1 cellular context compared by ENCODE assay signal in the genomic region with DNA sequence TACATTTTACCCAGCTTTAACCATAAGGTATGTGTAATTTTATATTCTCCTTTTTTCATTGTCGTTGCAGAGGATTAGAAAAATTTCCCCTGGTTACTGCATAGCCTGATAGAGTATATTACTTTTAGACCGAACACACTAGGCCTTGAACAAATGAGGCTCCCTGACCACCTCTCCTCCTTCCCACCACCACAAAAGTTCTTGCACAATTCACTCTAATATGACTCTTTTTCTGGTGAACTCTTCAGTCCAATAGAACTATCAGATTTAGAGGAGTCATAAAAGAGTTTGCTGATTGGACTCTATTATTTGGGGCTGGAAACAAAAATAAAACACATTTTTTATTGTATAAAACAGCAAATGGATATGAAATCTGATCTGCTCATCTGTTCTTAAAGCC.
TF ChIP-seq lines count a peak whose summit lies in the region.

No MANE protein-coding gene starts in this region.

TF ChIP-seq in K562, 482 proteins besides CTCF, POLR2A, EP300 and RAD21 (continued from another document):
- TF ChIP-seq, protein P1, sequence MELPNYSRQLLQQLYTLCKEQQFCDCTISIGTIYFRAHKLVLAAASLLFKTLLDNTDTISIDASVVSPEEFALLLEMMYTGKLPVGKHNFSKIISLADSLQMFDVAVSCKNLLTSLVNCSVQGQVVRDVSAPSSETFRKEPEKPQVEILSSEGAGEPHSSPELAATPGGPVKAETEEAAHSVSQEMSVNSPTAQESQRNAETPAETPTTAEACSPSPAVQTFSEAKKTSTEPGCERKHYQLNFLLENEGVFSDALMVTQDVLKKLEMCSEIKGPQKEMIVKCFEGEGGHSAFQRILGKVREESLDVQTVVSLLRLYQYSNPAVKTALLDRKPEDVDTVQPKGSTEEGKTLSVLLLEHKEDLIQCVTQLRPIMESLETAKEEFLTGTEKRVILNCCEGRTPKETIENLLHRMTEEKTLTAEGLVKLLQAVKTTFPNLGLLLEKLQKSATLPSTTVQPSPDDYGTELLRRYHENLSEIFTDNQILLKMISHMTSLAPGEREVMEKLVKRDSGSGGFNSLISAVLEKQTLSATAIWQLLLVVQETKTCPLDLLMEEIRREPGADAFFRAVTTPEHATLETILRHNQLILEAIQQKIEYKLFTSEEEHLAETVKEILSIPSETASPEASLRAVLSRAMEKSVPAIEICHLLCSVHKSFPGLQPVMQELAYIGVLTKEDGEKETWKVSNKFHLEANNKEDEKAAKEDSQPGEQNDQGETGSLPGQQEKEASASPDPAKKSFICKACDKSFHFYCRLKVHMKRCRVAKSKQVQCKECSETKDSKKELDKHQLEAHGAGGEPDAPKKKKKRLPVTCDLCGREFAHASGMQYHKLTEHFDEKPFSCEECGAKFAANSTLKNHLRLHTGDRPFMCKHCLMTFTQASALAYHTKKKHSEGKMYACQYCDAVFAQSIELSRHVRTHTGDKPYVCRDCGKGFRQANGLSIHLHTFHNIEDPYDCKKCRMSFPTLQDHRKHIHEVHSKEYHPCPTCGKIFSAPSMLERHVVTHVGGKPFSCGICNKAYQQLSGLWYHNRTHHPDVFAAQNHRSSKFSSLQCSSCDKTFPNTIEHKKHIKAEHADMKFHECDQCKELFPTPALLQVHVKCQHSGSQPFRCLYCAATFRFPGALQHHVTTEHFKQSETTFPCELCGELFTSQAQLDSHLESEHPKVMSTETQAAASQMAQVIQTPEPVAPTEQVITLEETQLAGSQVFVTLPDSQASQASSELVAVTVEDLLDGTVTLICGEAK (IDR thresholded peaks at IDR 0.05) = no peak
- TF ChIP-seq, protein P1 (CRISPR knock-in tag; IDR thresholded peaks at IDR 0.05) = no peak
- peak; percentile 72; the same call in 1 of the 2 replicates for TF ChIP-seq CEBPB (tag; IDR thresholded peaks at IDR 0.05)
